Comparison of ENCODE assay signal across 24 cellular contexts in genomic region chrX:51569561-51569960, GRCh38. TPM values are rescaled to one million over a fixed set of nuclear protein-coding genes. Genes with fewer than 3 reads are reported as not detected.
A peak's percentile ranks its signal among the peaks of the same experiment; 100 is the strongest.
DNase-seq lines count a peak whose midpoint lies in the region; ATAC-seq, FAIRE-seq and TF ChIP-seq lines count a peak whose summit lies in the region.
"Had no signal": no experiment of that assay in that cellular context is flagged by ENCODE, and none has a peak within 500 bp of the region (broad histone marks: within the 10 kb centered on the region; RNA-seq: fewer than 3 reads in every experiment).

No MANE protein-coding gene starts in this region.

- 81% methylated on average over 3 of the region's 3 CpGs for WGBS in prostate gland

- H3K27ac ChIP-seq in ACC112 (ENCODE audit: low read depth, low read length) (0 out of 2 replicates have a peak overlapping the region, but pooled peaks have one; percentile 45), astrocyte (ENCODE audit: low read depth, low read length) (no peak overlapping the region), prostate gland (no peak overlapping the region), gastrocnemius medialis (no peak overlapping the region)
- H3K27ac ChIP-seq: C4-2B, HL-60 had no signal

- H3K4me1 ChIP-seq in ACC112 (ENCODE audit: control insufficient read depth, insufficient read depth, low read length, unreplicated experiment) (no peaks in the 10 kb centered on the region), astrocyte (ENCODE audit: insufficient read depth, low read length) (peaks cover 3% of the 10 kb centered on the region), prostate gland (replicated peaks) (no peaks in the 10 kb centered on the region), gastrocnemius medialis (no peaks in the 10 kb centered on the region)

- TF ChIP-seq CTCF in astrocyte (IDR thresholded peaks at IDR 0.05; ENCODE audit: insufficient read depth, low read depth, low read length) (no peak), prostate gland (IDR thresholded peaks at IDR 0.05) (no peak), gastrocnemius medialis (IDR thresholded peaks at IDR 0.05 in 4 of 5, conservative IDR thresholded peaks at IDR 0.05 in 1 of 5) (no peak)

- no peaks in the 10 kb centered on the region for H3K79me2 ChIP-seq in ACC112 (ENCODE audit: control insufficient read depth, insufficient read depth, low read length, unreplicated experiment)
- H3K79me2 ChIP-seq in astrocyte (ENCODE audit: insufficient read depth, low read length), result no peaks in the 10 kb centered on the region

- no peak for TF ChIP-seq POLR2A in prostate gland (IDR thresholded peaks at IDR 0.05)
- no peak for TF ChIP-seq POLR2A in gastrocnemius medialis (IDR thresholded peaks at IDR 0.05)

- intact Hi-C loops in prostate gland (cut with DNase I) (no loop called here), gastrocnemius medialis (cut with DNase I; ENCODE audit: low total_unique reads) (no loop called here)

- no peaks in the 10 kb centered on the region for H3K9me3 Mint-ChIP-seq in astrocyte (ENCODE audit: unreplicated experiment)
- H3K9me3 Mint-ChIP-seq: CD8-positive, alpha-beta memory T cell had no signal

- no peaks in the 10 kb centered on the region for H3K27me3 Mint-ChIP-seq in astrocyte (ENCODE audit: low read depth, unreplicated experiment)

- no peak overlapping the region for H3K4me3 Mint-ChIP-seq in astrocyte (ENCODE audit: unreplicated experiment)
- H3K4me3 Mint-ChIP-seq: CD8-positive, alpha-beta memory T cell; H9 had no signal

- DNase-seq in LHCN-M2 (ENCODE audit: low read depth) (peak; percentile 9), astrocyte (ENCODE audit: low read depth) (no peak), iris pigment epithelial cell (ENCODE audit: low read depth) (peak; percentile 2), prostate gland (ENCODE audit: low spot score) (no peak), gastrocnemius medialis (no peak), NCI-H1417 treated with DMSO at 0.1 percent for 48 hours (lab: John Stamatoyannopoulos, UW) (no peak)
- DNase-seq: 8988T; Calu3; CD8-positive, alpha-beta memory T cell; DMS153; H9; NCI-H1092 treated with DMSO at 0.1 percent for 48 hours; NCI-H146; NCI-H2029; NCI-H226; NCI-H510A treated with DMSO at 0.1 percent for 48 hours; NCI-H748 treated with DMSO at 0.1 percent for 48 hours had no signal

- H3K4me3 ChIP-seq in ACC112 (ENCODE audit: low read depth, low read length) (no peak overlapping the region), astrocyte (ENCODE audit: insufficient read depth, low read depth, low read length) (no peak overlapping the region), prostate gland (no peak overlapping the region), gastrocnemius medialis (no peak overlapping the region)
- H3K4me3 ChIP-seq: K562 had no signal

- H3K27me3 ChIP-seq in ACC112 (ENCODE audit: insufficient read depth, low read length) (no peaks in the 10 kb centered on the region), astrocyte (ENCODE audit: insufficient read depth, low read length) (no peaks in the 10 kb centered on the region), prostate gland (replicated peaks; ENCODE audit: insufficient read depth) (no peaks in the 10 kb centered on the region), gastrocnemius medialis (peaks cover 0 to 7% (median 0%) of the 10 kb centered on the region in 3 donors)

- H3K4me2 ChIP-seq in astrocyte (ENCODE audit: low read length), result no peak overlapping the region

- H2AFZ ChIP-seq in ACC112 (ENCODE audit: low read length, unreplicated experiment) (no peak overlapping the region), astrocyte (ENCODE audit: low read depth, low read length) (no peak overlapping the region)

- H3K9ac ChIP-seq in astrocyte (ENCODE audit: low read length), result no peak overlapping the region

- H3K27ac Mint-ChIP-seq in astrocyte (ENCODE audit: unreplicated experiment), result no peak overlapping the region
- H3K27ac Mint-ChIP-seq: CD8-positive, alpha-beta memory T cell; H9 had no signal

- H3K36me3 Mint-ChIP-seq in astrocyte (ENCODE audit: low read depth, unreplicated experiment), result no peaks in the 10 kb centered on the region
- H3K36me3 Mint-ChIP-seq: CD8-positive, alpha-beta memory T cell had no signal

- H3K4me1 Mint-ChIP-seq in astrocyte (ENCODE audit: low read depth, unreplicated experiment), result peaks cover 6% of the 10 kb centered on the region
- H3K4me1 Mint-ChIP-seq: CD8-positive, alpha-beta memory T cell had no signal

- H3K36me3 ChIP-seq in ACC112 (ENCODE audit: insufficient read depth, low read length) (no peaks in the 10 kb centered on the region), astrocyte (ENCODE audit: insufficient read depth, low read length) (no peaks in the 10 kb centered on the region), prostate gland (no peaks in the 10 kb centered on the region), gastrocnemius medialis (no peaks in the 10 kb centered on the region)

- in situ Hi-C loops in gastrocnemius medialis (cut with MboI; ENCODE audit: low sequenced_read_pairs in 4 of 4), result no loop called here

- no peak for ATAC-seq in HG03469 (IDR thresholded peaks at IDR 0.05; ENCODE audit: unreplicated experiment)
- no peak for ATAC-seq in gastrocnemius medialis
- ATAC-seq: HepG2, K562 had no signal

- no peaks in the 10 kb centered on the region for H4K20me1 ChIP-seq in astrocyte (ENCODE audit: insufficient read depth, low read length)

- peak; percentile 92 for FAIRE-seq in astrocyte (lab: Jason Lieb, UNC)
- FAIRE-seq: HepG2, K562 had no signal

- H3K9me3 ChIP-seq in astrocyte (ENCODE audit: insufficient read depth, low read depth, low read length), result no peaks in the 10 kb centered on the region
- H3K9me3 ChIP-seq in prostate gland, result no peaks in the 10 kb centered on the region
- no peaks in the 10 kb centered on the region for H3K9me3 ChIP-seq in gastrocnemius medialis

RNA-seq across cellular contexts. Expression of gene CENPVL3, which starts 49.2 kb away (rescaled TPM):
- total RNA-seq in LHCN-M2 (2014; rRNA removed), result 0.06 TPM in 2 replicates
- not detected for polyA plus RNA-seq in LHCN-M2 (2012)
- total RNA-seq in astrocyte, result 2.0 and 2.3 TPM in 2 replicates
- 10 to 100 TPM in 1 of 2 donors, not detected in 1; 27.3 TPM for total RNA-seq in prostate gland
- not detected for total RNA-seq in gastrocnemius medialis
- total RNA-seq: Calu3, HepG2, HT-29, K562 had no signal
- polyA plus RNA-seq: CD8-positive, alpha-beta memory T cell; HepG2; K562 had no signal

Comparison
In these comparisons a context has a peak if more than half of its experiments do, and no peak if none do; other contexts are left out.
1. DNase-seq: peak in LHCN-M2 (single experiment) and iris pigment epithelial cell (single experiment); none in astrocyte (single experiment), prostate gland (single experiment), gastrocnemius medialis (0 of 2) and NCI-H1417 treated with DMSO at 0.1 percent for 48 hours (single experiment).